ENCODE assay signal across 16 cellular contexts in genomic region chr2:173631123-173631450, GRCh38.
DNase-seq lines count a peak whose midpoint lies in the region; FAIRE-seq and TF ChIP-seq lines count a peak whose summit lies in the region.
"Had no signal": no experiment of that assay in that cellular context is flagged by ENCODE, and none has a peak within 500 bp of the region (broad histone marks: within the 10 kb centered on the region; RNA-seq: fewer than 3 reads in every experiment).

No MANE protein-coding gene starts in this region.

- BruUV-seq in mammary epithelial cell (replicated peaks; lab: Mats Ljungman, UMichigan) (no TSS peak), MCF 10A (replicated peaks; lab: Mats Ljungman, UMichigan) (no TSS peak)

- FAIRE-seq in astrocyte (lab: Jason Lieb, UNC): no peak
- FAIRE-seq: GM19239 had no signal

- no peaks in the 10 kb centered on the region for H4K20me1 ChIP-seq in mammary epithelial cell (ENCODE audit: insufficient read depth, low read length)
- H4K20me1 ChIP-seq in astrocyte (ENCODE audit: insufficient read depth, low read length): no peaks in the 10 kb centered on the region

- DNase-seq in mammary epithelial cell (no peak), MCF 10A (ENCODE audit: unreplicated experiment) (no peak), astrocyte (ENCODE audit: low read depth) (no peak), kidney tubule cell (ENCODE audit: low spot score) (peak; percentile 58), transverse colon (no peak), anterior cingulate cortex (lab: John Stamatoyannopoulos, UW) (no peak), GDM1 (lab: John Stamatoyannopoulos, UW) (no peak)
- DNase-seq in activated CD4-positive, alpha-beta memory T cell treated with anti-CD3 and anti-CD28 coated beads, Interleukin-2, amount 10 ng/mL, durations not matched to agents 7 days and 5 days: no peak
- DNase-seq: activated CD4-positive, alpha-beta T cell treated with anti-CD3 and anti-CD28 coated beads, Interleukin-2, amount 50 U/mL, for 1 hour; activated naive CD8-positive, alpha-beta T cell treated with anti-CD3 and anti-CD28 coated beads for 36 hours; AML-193; effector memory CD8-positive, alpha-beta T cell; islet precursor cell; NCI-H1930 had no signal

- CTCF ChIA-PET in mammary epithelial cell (lab: Charles Lee; ENCODE audit: low non-redundant PET) (no interaction called here), MCF 10A (lab: Yijun Ruan, JAX) (no interaction called here)
- CTCF ChIA-PET in activated CD4-positive, alpha-beta memory T cell treated with anti-CD3 and anti-CD28 coated beads, Interleukin-2, amount 10 ng/mL, durations not matched to agents 7 days and 5 days (lab: Charles Lee): no interaction called here

- no peak overlapping the region for H3K27ac ChIP-seq in mammary epithelial cell (ENCODE audit: insufficient read depth, low read depth, low read length)
- no peak overlapping the region for H3K27ac ChIP-seq in astrocyte (ENCODE audit: low read depth, low read length)
- peak overlapping the region; percentile 5 to 45 (median 20) for H3K27ac ChIP-seq in transverse colon
- H3K27ac ChIP-seq: SJSA1 had no signal

- POLR2A ChIA-PET in MCF 10A (lab: Yijun Ruan, JAX): interaction anchor here (0.6 kb wide), 1 partner anchor 374 kb away, joined by 3 read pairs; no protein-coding TSS in a partner anchor
- POLR2A ChIA-PET in activated CD4-positive, alpha-beta memory T cell treated with anti-CD3 and anti-CD28 coated beads, Interleukin-2, amount 10 ng/mL, durations not matched to agents 7 days and 5 days (lab: Charles Lee): no interaction called here

- TF ChIP-seq EP300 in transverse colon (IDR thresholded peaks at IDR 0.05; ENCODE audit: low read depth): no peak

- H3K79me2 ChIP-seq in mammary epithelial cell (ENCODE audit: insufficient read depth, low read length) (no peaks in the 10 kb centered on the region), astrocyte (ENCODE audit: insufficient read depth, low read length) (no peaks in the 10 kb centered on the region)

- no peaks in the 10 kb centered on the region for H3K36me3 ChIP-seq in mammary epithelial cell (ENCODE audit: insufficient read depth, low read length)
- H3K36me3 ChIP-seq in astrocyte (ENCODE audit: insufficient read depth, low read length): no peaks in the 10 kb centered on the region
- H3K36me3 ChIP-seq in transverse colon: no peaks in the 10 kb centered on the region
- H3K36me3 ChIP-seq: SJSA1 had no signal

- in situ Hi-C loops in mammary epithelial cell (cut with MboI; ENCODE audit: low sequenced_read_pairs in 2 of 2): no loop called here
- in situ Hi-C loops in transverse colon (cut with MboI; ENCODE audit: low pct_ligation_motif_present in 1 of 4, low pct_unique_long_range_greater_than_20kb in 1 of 4, low sequenced_read_pairs in 3 of 4): no loop called here

- H2AFZ ChIP-seq in mammary epithelial cell (ENCODE audit: low read depth, low read length): peak overlapping the region; percentile 54
- peak overlapping the region; percentile 66 for H2AFZ ChIP-seq in astrocyte (ENCODE audit: low read depth, low read length)

- no peak overlapping the region for H3K4me2 ChIP-seq in mammary epithelial cell (ENCODE audit: insufficient read depth, low read depth, low read length)
- H3K4me2 ChIP-seq in astrocyte (ENCODE audit: low read length): peak overlapping the region; percentile 72

- H3K9ac ChIP-seq in mammary epithelial cell (ENCODE audit: insufficient read depth, low read length) (no peak overlapping the region), astrocyte (ENCODE audit: low read length) (peak overlapping the region; percentile 31)

- no peaks in the 10 kb centered on the region for H3K27me3 Mint-ChIP-seq in MCF 10A (ENCODE audit: insufficient read depth, unreplicated experiment)
- peaks cover 2% of the 10 kb centered on the region for H3K27me3 Mint-ChIP-seq in astrocyte (ENCODE audit: low read depth, unreplicated experiment)
- H3K27me3 Mint-ChIP-seq in activated CD4-positive, alpha-beta memory T cell treated with anti-CD3 and anti-CD28 coated beads, Interleukin-2, amount 10 ng/mL, durations not matched to agents 7 days and 5 days: peaks cover 16% of the 10 kb centered on the region

- H3K4me3 ChIP-seq in mammary epithelial cell (replicated peaks in 1 of 3; ENCODE audit: insufficient read depth in 1 of 3, low read depth in 2 of 3, low read length in 3 of 3) (no peak overlapping the region), astrocyte (ENCODE audit: insufficient read depth, low read depth, low read length) (no peak overlapping the region), transverse colon (no peak overlapping the region)
- H3K4me3 ChIP-seq: SJSA1 had no signal

- 36% methylated on average over 5 of the region's 5 CpGs for WGBS in mammary epithelial cell (ENCODE audit: low coverage, missing lambda C conversion rate)
- 42 to 51% methylated on average over 4 to 5 of the region's 5 CpGs for WGBS in transverse colon (ENCODE audit: low coverage in 1 of 2), 2 donors

- H3K27me3 ChIP-seq in mammary epithelial cell (ENCODE audit: insufficient read depth, low read length) (no peaks in the 10 kb centered on the region), astrocyte (ENCODE audit: insufficient read depth, low read length) (no peaks in the 10 kb centered on the region), transverse colon (no peaks in the 10 kb centered on the region)
- H3K27me3 ChIP-seq: SJSA1 had no signal

- dilution Hi-C loops in mammary epithelial cell (cut with HindIII; ENCODE audit: low sequenced_read_pairs): no loop called here

- H3K4me1 Mint-ChIP-seq in MCF 10A (ENCODE audit: insufficient read depth, unreplicated experiment) (no peaks in the 10 kb centered on the region), astrocyte (ENCODE audit: low read depth, unreplicated experiment) (peaks cover 7% of the 10 kb centered on the region)
- no peaks in the 10 kb centered on the region for H3K4me1 Mint-ChIP-seq in activated CD4-positive, alpha-beta memory T cell treated with anti-CD3 and anti-CD28 coated beads, Interleukin-2, amount 10 ng/mL, durations not matched to agents 7 days and 5 days
- H3K4me1 Mint-ChIP-seq: activated naive CD8-positive, alpha-beta T cell treated with anti-CD3 and anti-CD28 coated beads for 36 hours had no signal

- TF ChIP-seq POLR2A in transverse colon (IDR thresholded peaks at IDR 0.05): no peak

- H3K4me1 ChIP-seq in mammary epithelial cell (ENCODE audit: insufficient read depth, low read length): no peaks in the 10 kb centered on the region
- no peaks in the 10 kb centered on the region for H3K4me1 ChIP-seq in astrocyte (ENCODE audit: insufficient read depth, low read length)
- no peaks in the 10 kb centered on the region for H3K4me1 ChIP-seq in transverse colon

- TF ChIP-seq CTCF in mammary epithelial cell (conservative IDR thresholded peaks at IDR 0.05 in 1 of 2, IDR thresholded peaks at IDR 0.05 in 1 of 2; ENCODE audit: extremely low read depth in 1 of 2, insufficient read depth in 1 of 2, low read depth in 1 of 2, low read length in 2 of 2) (no peak), MCF 10A (IDR thresholded peaks at IDR 0.05; ENCODE audit: unreplicated experiment) (no peak), astrocyte (IDR thresholded peaks at IDR 0.05; ENCODE audit: insufficient read depth, low read depth, low read length) (no peak), transverse colon (IDR thresholded peaks at IDR 0.05) (no peak)

- peaks cover 5% of the 10 kb centered on the region for H3K9me3 Mint-ChIP-seq in MCF 10A (ENCODE audit: unreplicated experiment)
- peaks cover 3% of the 10 kb centered on the region for H3K9me3 Mint-ChIP-seq in astrocyte (ENCODE audit: unreplicated experiment)
- no peaks in the 10 kb centered on the region for H3K9me3 Mint-ChIP-seq in activated CD4-positive, alpha-beta memory T cell treated with anti-CD3 and anti-CD28 coated beads, Interleukin-2, amount 10 ng/mL, durations not matched to agents 7 days and 5 days
- H3K9me3 Mint-ChIP-seq: activated naive CD8-positive, alpha-beta T cell treated with anti-CD3 and anti-CD28 coated beads for 36 hours; effector memory CD8-positive, alpha-beta T cell had no signal

- H3K4me3 Mint-ChIP-seq in MCF 10A (ENCODE audit: unreplicated experiment) (no peak overlapping the region), astrocyte (ENCODE audit: unreplicated experiment) (no peak overlapping the region)
- H3K4me3 Mint-ChIP-seq in activated CD4-positive, alpha-beta memory T cell treated with anti-CD3 and anti-CD28 coated beads, Interleukin-2, amount 10 ng/mL, durations not matched to agents 7 days and 5 days: no peak overlapping the region
- H3K4me3 Mint-ChIP-seq: activated naive CD8-positive, alpha-beta T cell treated with anti-CD3 and anti-CD28 coated beads for 36 hours; effector memory CD8-positive, alpha-beta T cell had no signal

- H3K36me3 Mint-ChIP-seq in MCF 10A (ENCODE audit: insufficient read depth, unreplicated experiment) (no peaks in the 10 kb centered on the region), astrocyte (ENCODE audit: low read depth, unreplicated experiment) (no peaks in the 10 kb centered on the region)
- H3K36me3 Mint-ChIP-seq in activated CD4-positive, alpha-beta memory T cell treated with anti-CD3 and anti-CD28 coated beads, Interleukin-2, amount 10 ng/mL, durations not matched to agents 7 days and 5 days (ENCODE audit: low read depth): no peaks in the 10 kb centered on the region
- H3K36me3 Mint-ChIP-seq: activated naive CD8-positive, alpha-beta T cell treated with anti-CD3 and anti-CD28 coated beads for 36 hours had no signal

- intact Hi-C loops in mammary epithelial cell (cut with micrococcal nuclease) (no loop called here), MCF 10A (cut with micrococcal nuclease) (no loop called here), transverse colon (cut with DNase I; ENCODE audit: low total_unique reads) (no loop called here)

- no peaks in the 10 kb centered on the region for H3K9me3 ChIP-seq in mammary epithelial cell (replicated peaks; ENCODE audit: insufficient read depth, low read length)
- no peaks in the 10 kb centered on the region for H3K9me3 ChIP-seq in astrocyte (ENCODE audit: insufficient read depth, low read depth, low read length)
- H3K9me3 ChIP-seq in transverse colon: no peaks in the 10 kb centered on the region
- H3K9me3 ChIP-seq: SJSA1 had no signal

- no peak overlapping the region for H3K27ac Mint-ChIP-seq in MCF 10A (ENCODE audit: low read depth, unreplicated experiment)
- H3K27ac Mint-ChIP-seq in astrocyte (ENCODE audit: unreplicated experiment): peak overlapping the region; percentile 13
- no peak overlapping the region for H3K27ac Mint-ChIP-seq in activated CD4-positive, alpha-beta memory T cell treated with anti-CD3 and anti-CD28 coated beads, Interleukin-2, amount 10 ng/mL, durations not matched to agents 7 days and 5 days
- H3K27ac Mint-ChIP-seq: activated naive CD8-positive, alpha-beta T cell treated with anti-CD3 and anti-CD28 coated beads for 36 hours; effector memory CD8-positive, alpha-beta T cell had no signal

Comparison
In these comparisons a context has a peak if more than half of its experiments do, and no peak if none do; other contexts are left out.
1. H3K27ac ChIP-seq: peak in transverse colon (4 of 4); none in mammary epithelial cell (single experiment) and astrocyte (single experiment).